ENCODE assay signal across 8 cellular contexts in the genomic region with DNA sequence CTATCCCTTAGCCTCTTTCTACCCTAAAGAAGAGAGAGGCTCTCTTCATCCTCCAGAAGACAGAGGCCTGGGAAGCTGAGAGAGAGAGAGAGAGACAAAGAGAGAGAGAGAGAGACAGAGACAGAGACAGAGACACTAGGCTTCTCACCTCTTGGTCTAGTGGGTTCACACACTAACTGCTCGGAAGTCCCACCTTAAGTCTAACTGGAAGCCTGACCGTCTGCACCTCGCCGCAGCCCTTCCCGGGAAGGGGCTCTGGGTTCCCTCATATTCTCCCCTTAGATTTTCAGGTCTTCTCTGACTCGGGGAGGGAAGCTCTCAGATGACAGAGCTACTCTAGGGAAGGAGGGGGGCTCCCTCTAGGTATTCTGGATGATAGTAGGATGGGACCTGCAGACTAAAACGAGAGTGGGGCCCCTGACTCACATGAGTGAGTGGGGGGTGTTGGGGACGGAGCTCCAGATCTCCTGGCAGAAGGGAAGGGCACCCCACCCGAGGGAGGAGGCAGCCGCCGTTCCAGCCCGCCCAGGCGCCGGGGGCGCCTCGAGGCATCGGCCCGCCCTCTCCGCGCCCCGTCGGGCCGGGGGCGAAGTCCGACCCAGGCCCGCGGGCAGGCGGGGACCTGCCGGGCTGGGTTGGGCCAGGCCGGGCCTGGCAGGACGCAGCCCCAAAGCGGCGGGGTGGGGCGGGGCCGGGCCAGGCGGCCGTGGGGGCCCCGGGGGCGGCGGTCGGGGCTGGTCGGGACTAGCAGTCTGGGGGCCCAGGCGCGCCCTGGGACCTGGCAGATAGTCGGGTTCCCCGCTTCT. TPM values are rescaled to one million over a fixed set of nuclear protein-coding genes. Genes with fewer than 3 reads are reported as not detected.
DNase-seq lines count a peak whose midpoint lies in the region; ATAC-seq and TF ChIP-seq lines count a peak whose summit lies in the region.

No MANE protein-coding gene starts in this region.

- H3K4me3 Mint-ChIP-seq in activated CD4-positive, alpha-beta memory T cell treated with anti-CD3 and anti-CD28 coated beads for 36 hours, result peak overlapping the region; percentile 94

- TF ChIP-seq EP300 in gastroesophageal sphincter (IDR thresholded peaks at IDR 0.05), result no peak

- H3K4me1 Mint-ChIP-seq in activated CD4-positive, alpha-beta memory T cell treated with anti-CD3 and anti-CD28 coated beads for 36 hours (ENCODE audit: low read depth), result peaks cover 14% of the 10 kb centered on the region

- no peaks in the 10 kb centered on the region for H3K27me3 ChIP-seq in gastroesophageal sphincter

- no peak for DNase-seq in AG09309 (ENCODE audit: low read depth)
- DNase-seq in activated CD4-positive, alpha-beta memory T cell treated with anti-CD3 and anti-CD28 coated beads for 36 hours, result peak; percentile 64
- peak; percentile 75 for DNase-seq in sciatic nerve (ENCODE audit: low spot score)
- DNase-seq in SW 1271 (lab: John Stamatoyannopoulos, UW), result no peak
- no peak for DNase-seq in germinal center (ENCODE audit: low spot score)
- DNase-seq in NCI-H510A (lab: John Stamatoyannopoulos, UW), result no peak

- ATAC-seq in GM18858 (IDR thresholded peaks at IDR 0.05; ENCODE audit: unreplicated experiment) (peak; percentile 0), gastroesophageal sphincter (no peak), sciatic nerve (no peak)

- WGBS in gastroesophageal sphincter (ENCODE audit: low coverage in 1 of 2), 2 donors, result 0 to 5% methylated on average over 4 to 5 of the region's 46 CpGs

- no peaks in the 10 kb centered on the region for H3K9me3 Mint-ChIP-seq in activated CD4-positive, alpha-beta memory T cell treated with anti-CD3 and anti-CD28 coated beads for 36 hours

- POLR2A ChIA-PET in activated CD4-positive, alpha-beta memory T cell treated with anti-CD3 and anti-CD28 coated beads for 36 hours (lab: Charles Lee), result interaction anchor here (0.8 to 3.4 kb wide), 4 partner anchors 12 to 363 kb away, joined by 4 to 26 read pairs (median 5); a partner anchor contains a TSS

- H3K4me3 ChIP-seq in AG09309 (ENCODE audit: control insufficient read depth, low read depth, low read length) (peak overlapping the region; percentile 94), gastroesophageal sphincter (peak overlapping the region; percentile 60 to 97)

- H3K27ac ChIP-seq in gastroesophageal sphincter, result peak overlapping the region; percentile 89 to 100 (median 98)

- peaks cover 0 to 71% (median 38%) of the 10 kb centered on the region in 3 donors for H3K4me1 ChIP-seq in gastroesophageal sphincter

- CTCF ChIA-PET in activated CD4-positive, alpha-beta memory T cell treated with anti-CD3 and anti-CD28 coated beads for 36 hours (lab: Charles Lee), result interaction anchor here (0.9 to 5.0 kb wide), 5 partner anchors 12 to 32 kb away, joined by 3 to 41 read pairs (median 5); a partner anchor contains a TSS

- H3K9me3 ChIP-seq in gastroesophageal sphincter, result no peaks in the 10 kb centered on the region

- intact Hi-C loops in activated CD4-positive, alpha-beta memory T cell treated with anti-CD3 and anti-CD28 coated beads for 36 hours (cut with micrococcal nuclease), result no loop called here
- intact Hi-C loops in sciatic nerve (cut with DNase I), result no loop called here

- H3K36me3 ChIP-seq in gastroesophageal sphincter, result no peaks in the 10 kb centered on the region

- no peaks in the 10 kb centered on the region for H3K27me3 Mint-ChIP-seq in activated CD4-positive, alpha-beta memory T cell treated with anti-CD3 and anti-CD28 coated beads for 36 hours

- no peak for TF ChIP-seq POLR2A in gastroesophageal sphincter (IDR thresholded peaks at IDR 0.05)

- H3K27ac Mint-ChIP-seq in activated CD4-positive, alpha-beta memory T cell treated with anti-CD3 and anti-CD28 coated beads for 36 hours, result peak overlapping the region; percentile 99

- TF ChIP-seq CTCF in AG09309 (IDR thresholded peaks at IDR 0.05; ENCODE audit: control insufficient read depth, insufficient read depth, low read depth, low read length, missing control alignments) (no peak), gastroesophageal sphincter (IDR thresholded peaks at IDR 0.05) (no peak)

- H3K36me3 Mint-ChIP-seq in activated CD4-positive, alpha-beta memory T cell treated with anti-CD3 and anti-CD28 coated beads for 36 hours, result peaks cover 26% of the 10 kb centered on the region

RNA-seq across cellular contexts. Expression of a gene that starts 2.0 kb away (rescaled TPM):
- total RNA-seq in activated CD4-positive, alpha-beta memory T cell treated with anti-CD3 and anti-CD28 coated beads for 36 hours, result 100 to 1,000 TPM; 409 to 411 TPM
- total RNA-seq in gastroesophageal sphincter (100 to 1,000 TPM in 3 of 4 donors, 10 to 100 TPM in 1; 99.3 to 614 (median 168) TPM), sciatic nerve (279 TPM)

RNA-seq across cellular contexts. Expression of a gene that starts 12.3 kb away (rescaled TPM):
- 100 to 1,000 TPM; 253 to 258 TPM for total RNA-seq in activated CD4-positive, alpha-beta memory T cell treated with anti-CD3 and anti-CD28 coated beads for 36 hours
- total RNA-seq in gastroesophageal sphincter (100 to 1,000 TPM; 178 to 303 (median 227) TPM), sciatic nerve (117 TPM)

RNA-seq across cellular contexts. Expression of a gene that starts 12.6 kb away (rescaled TPM):
- total RNA-seq in activated CD4-positive, alpha-beta memory T cell treated with anti-CD3 and anti-CD28 coated beads for 36 hours, result 10 to 100 TPM; 42.4 to 44.6 TPM
- total RNA-seq in gastroesophageal sphincter, result not detected
- 2.4 TPM for total RNA-seq in sciatic nerve

RNA-seq across cellular contexts. Expression of a gene that starts 13.9 kb away (rescaled TPM):
- total RNA-seq in activated CD4-positive, alpha-beta memory T cell treated with anti-CD3 and anti-CD28 coated beads for 36 hours, result 10 to 100 TPM; 20.2 to 22.2 TPM
- total RNA-seq in gastroesophageal sphincter, result 10 to 100 TPM; 13.5 to 24.1 (median 14.6) TPM
- total RNA-seq in sciatic nerve, result 45.1 TPM

RNA-seq across cellular contexts. Expression of a gene that starts 17.1 kb away (rescaled TPM):
- 10 to 100 TPM; 61.9 to 66.8 TPM for total RNA-seq in activated CD4-positive, alpha-beta memory T cell treated with anti-CD3 and anti-CD28 coated beads for 36 hours
- total RNA-seq in gastroesophageal sphincter (1 to 10 TPM; 2.0 to 9.4 (median 3.7) TPM), sciatic nerve (5.1 TPM)

Comparison
In these comparisons a context has a peak if more than half of its experiments do, and no peak if none do; other contexts are left out.
1. DNase-seq: peak in activated CD4-positive, alpha-beta memory T cell treated with anti-CD3 and anti-CD28 coated beads for 36 hours (single experiment) and sciatic nerve (single experiment); none in AG09309 (single experiment), SW 1271 (0 of 2), germinal center (single experiment) and NCI-H510A (single experiment).
2. RNA of a gene that starts 12.6 kb away (total RNA-seq): 42.4 to 44.6 TPM in activated CD4-positive, alpha-beta memory T cell treated with anti-CD3 and anti-CD28 coated beads for 36 hours; 2.4 TPM in sciatic nerve (single experiment) and not detected in gastroesophageal sphincter; every median in the first group is over 10 times any median in the second.